In the genomic region with DNA sequence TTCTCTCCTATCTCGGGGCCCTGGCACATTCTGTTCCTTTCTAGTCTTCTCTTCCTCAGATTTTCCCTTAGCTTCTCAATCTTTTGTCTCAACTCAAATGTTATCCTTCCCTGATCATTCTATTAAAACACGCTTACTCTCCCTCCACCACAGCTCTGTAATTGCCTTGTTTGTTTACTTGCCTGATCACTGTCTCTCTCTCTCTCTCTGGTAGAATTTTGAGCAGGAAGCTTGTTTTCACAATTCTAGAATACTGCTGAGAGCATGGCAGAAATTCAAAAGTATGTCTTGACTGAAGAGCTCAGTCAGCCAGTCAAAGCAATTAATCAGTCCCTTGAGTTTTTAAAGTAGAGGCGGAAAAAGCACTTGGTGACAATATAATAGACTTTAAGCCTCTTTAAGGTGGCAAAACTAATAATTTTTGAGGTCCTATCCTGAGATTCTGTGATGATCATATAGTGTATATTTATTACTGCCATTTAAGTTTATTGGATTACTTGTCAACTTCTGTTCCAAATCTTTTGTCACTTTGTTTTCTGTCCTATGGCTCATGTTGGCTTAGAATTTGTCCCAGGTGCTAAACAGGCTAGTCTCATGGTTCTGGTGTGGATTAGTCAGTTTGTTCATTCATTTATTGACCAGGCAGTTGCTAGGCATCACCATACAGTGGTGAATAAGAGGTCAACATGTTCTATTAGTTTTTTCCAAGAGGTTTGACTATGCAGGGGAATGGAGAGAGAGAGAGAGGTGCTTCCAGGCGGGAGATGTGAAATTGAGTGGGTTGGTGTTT, we compare ENCODE assay signal across 12 cellular contexts. TPM values are rescaled to one million over a fixed set of nuclear protein-coding genes. Genes with fewer than 3 reads are reported as not detected.
A peak's percentile ranks its signal among the peaks of the same experiment; 100 is the strongest.
DNase-seq lines count a peak whose midpoint lies in the region; ATAC-seq and TF ChIP-seq lines count a peak whose summit lies in the region.
"Had no signal": no experiment of that assay in that cellular context is flagged by ENCODE, and none has a peak within 500 bp of the region (broad histone marks: within the 10 kb centered on the region; RNA-seq: fewer than 3 reads in every experiment).

No MANE protein-coding gene starts in this region.

- H3K4me2 ChIP-seq in SK-N-SH (peak overlapping the region; percentile 88), fibroblast of lung (ENCODE audit: extremely low read depth, insufficient read depth, low read length) (peak overlapping the region; percentile 65)

- H3K9me2 ChIP-seq in SK-N-SH, result no peaks in the 10 kb centered on the region

- peaks cover 73% of the 10 kb centered on the region for H3K79me2 ChIP-seq in SK-N-SH (ENCODE audit: insufficient read depth)
- H3K79me2 ChIP-seq in fibroblast of lung (ENCODE audit: control insufficient read depth, insufficient read depth, low read length), result peaks cover 55% of the 10 kb centered on the region

- peaks cover 30% of the 10 kb centered on the region for H3K36me3 Mint-ChIP-seq in WTC11
- peaks cover 9% of the 10 kb centered on the region for H3K36me3 Mint-ChIP-seq in progenitor cell of endocrine pancreas (ENCODE audit: insufficient read depth)

- no peaks in the 10 kb centered on the region for H3K27me3 ChIP-seq in SK-N-SH (ENCODE audit: insufficient read depth)
- H3K27me3 ChIP-seq in fibroblast of lung (ENCODE audit: control insufficient read depth, insufficient read depth, low read length), result no peaks in the 10 kb centered on the region
- H3K27me3 ChIP-seq: uterus had no signal

- CTCF ChIA-PET in SK-N-SH (lab: Yijun Ruan, JAX), result interaction anchor here (1.1 kb wide), 1 partner anchor 26 kb away, joined by 3 read pairs; no protein-coding TSS in a partner anchor
- CTCF ChIA-PET in WTC11 (lab: Charles Lee), result interaction anchor here (0.6 kb wide), 1 partner anchor 405 kb away, joined by 3 read pairs; a partner anchor contains a TSS

- no peak for DNase-seq in SK-N-SH
- no peak for DNase-seq in WTC11 (ENCODE audit: low spot score)
- DNase-seq in fibroblast of lung (ENCODE audit: low read depth in 2 of 2), result peak in 1 of 2 donors; percentile 36
- no peak for DNase-seq in progenitor cell of endocrine pancreas (ENCODE audit: low spot score, unreplicated experiment)
- no peak for DNase-seq in OCI-M1 (lab: John Stamatoyannopoulos, UW)
- no peak for DNase-seq in RPMI8226
- DNase-seq in NCI-H1105 treated with DMSO at 0.1 percent for 48 hours (lab: John Stamatoyannopoulos, UW), result no peak
- DNase-seq: 8988T; activated naive CD4-positive, alpha-beta T cell; SIG-M5; uterus had no signal

- ATAC-seq in SK-N-SH treated with all-trans-retinoic acid at 6 μM for 48 hours (no peak), WTC11 (no peak)

- TF ChIP-seq EP300 in SK-N-SH (IDR thresholded peaks at IDR 0.05; ENCODE audit: borderline replicate concordance in 1 of 2, low read depth in 1 of 2, low read length in 1 of 2), result no peak

- 76% methylated on average over 4 of the region's 4 CpGs for WGBS in SK-N-SH (ENCODE audit: low lambda C conversion rate)

- H3K4me3 ChIP-seq in SK-N-SH (ENCODE audit: low read depth in 2 of 2, low read length in 1 of 2), result no peak overlapping the region
- H3K4me3 ChIP-seq in fibroblast of lung (replicated peaks in 1 of 4; ENCODE audit: control extremely low read depth in 1 of 4, insufficient read depth in 1 of 4, low read depth in 3 of 4, low read length in 4 of 4), result peak overlapping the region in 1 of 4 experiments; percentile 86
- H3K4me3 ChIP-seq: uterus had no signal

- H2AFZ ChIP-seq in SK-N-SH (ENCODE audit: low read depth) (no peak overlapping the region), fibroblast of lung (ENCODE audit: low read length) (no peak overlapping the region)

- TF ChIP-seq RAD21 in SK-N-SH (IDR thresholded peaks at IDR 0.05; ENCODE audit: low read length), result no peak

- H3K27ac Mint-ChIP-seq in WTC11 (peak overlapping the region; percentile 50), progenitor cell of endocrine pancreas (peak overlapping the region; percentile 48)

- H3K4me1 Mint-ChIP-seq in WTC11 (peaks cover 18% of the 10 kb centered on the region), progenitor cell of endocrine pancreas (ENCODE audit: low read depth) (peaks cover 24% of the 10 kb centered on the region)

- TF ChIP-seq CTCF in SK-N-SH (IDR thresholded peaks at IDR 0.05) (no peak), WTC11 (IDR thresholded peaks at IDR 0.05) (no peak), fibroblast of lung (conservative IDR thresholded peaks at IDR 0.05 in 1 of 2, IDR thresholded peaks at IDR 0.05 in 1 of 2; ENCODE audit: low read depth in 1 of 2, low read length in 2 of 2) (no peak), progenitor cell of endocrine pancreas (IDR thresholded peaks at IDR 0.05; ENCODE audit: unreplicated experiment) (no peak)

- H3K4me3 Mint-ChIP-seq in WTC11 (peak overlapping the region; percentile 87), progenitor cell of endocrine pancreas (ENCODE audit: low read depth) (peak overlapping the region; percentile 96)

- H3K36me3 ChIP-seq in SK-N-SH (replicated peaks in 1 of 2; ENCODE audit: control insufficient read depth in 1 of 2, insufficient read depth in 2 of 2, low read length in 1 of 2) (peaks cover 27% of the 10 kb centered on the region in 2 experiments), fibroblast of lung (ENCODE audit: control insufficient read depth, insufficient read depth, low read length) (peaks cover 1% of the 10 kb centered on the region)
- H3K36me3 ChIP-seq: uterus had no signal

- H3K9me3 ChIP-seq in SK-N-SH (no peaks in the 10 kb centered on the region), fibroblast of lung (ENCODE audit: control insufficient read depth, insufficient read depth, low read depth, low read length) (no peaks in the 10 kb centered on the region)
- H3K9me3 ChIP-seq: uterus had no signal

- H3K9ac ChIP-seq in SK-N-SH, result no peak overlapping the region; the same call in 1 of the 2 replicates
- no peak overlapping the region for H3K9ac ChIP-seq in fibroblast of lung (ENCODE audit: insufficient read depth, low read length)

- POLR2A ChIA-PET in SK-N-SH (lab: Yijun Ruan, JAX) (no interaction called here), WTC11 (lab: Charles Lee) (no interaction called here)

- H3K4me1 ChIP-seq in SK-N-SH (ENCODE audit: control insufficient read depth in 1 of 2, insufficient read depth in 2 of 2, low read depth in 1 of 2, low read length in 1 of 2) (peaks cover 12 to 15% of the 10 kb centered on the region in 2 experiments; a peak in 3 of 4 replicates), fibroblast of lung (ENCODE audit: control insufficient read depth, extremely low read depth, insufficient read depth, low read length) (peaks cover 2% of the 10 kb centered on the region)

- no peaks in the 10 kb centered on the region for H3K9me3 Mint-ChIP-seq in WTC11
- H3K9me3 Mint-ChIP-seq in progenitor cell of endocrine pancreas (ENCODE audit: low read depth), result no peaks in the 10 kb centered on the region

- H3F3A ChIP-seq in SK-N-SH (replicated peaks; ENCODE audit: insufficient read depth), result no peaks in the 10 kb centered on the region

- 0 out of 4 replicates have a peak overlapping the region, but pooled peaks of 1 of the 2 experiments have one; percentile 0 for H3K27ac ChIP-seq in SK-N-SH (ENCODE audit: low read depth in 2 of 2, low read length in 1 of 2)
- peak overlapping the region; percentile 93 for H3K27ac ChIP-seq in fibroblast of lung (ENCODE audit: insufficient read depth, low read length)
- H3K27ac ChIP-seq: uterus had no signal

- peaks cover 29% of the 10 kb centered on the region for H4K20me1 ChIP-seq in SK-N-SH (ENCODE audit: insufficient read depth)
- no peaks in the 10 kb centered on the region for H4K20me1 ChIP-seq in fibroblast of lung (ENCODE audit: control insufficient read depth, extremely low read depth, insufficient read depth, low read length)

- peaks cover 13% of the 10 kb centered on the region for H3K27me3 Mint-ChIP-seq in WTC11 (ENCODE audit: low read depth)
- H3K27me3 Mint-ChIP-seq in progenitor cell of endocrine pancreas, result peaks cover 4% of the 10 kb centered on the region

TF ChIP-seq in WTC11, 78 proteins besides CTCF, POLR2A, EP300 and RAD21:
- TF ChIP-seq, protein P1, sequence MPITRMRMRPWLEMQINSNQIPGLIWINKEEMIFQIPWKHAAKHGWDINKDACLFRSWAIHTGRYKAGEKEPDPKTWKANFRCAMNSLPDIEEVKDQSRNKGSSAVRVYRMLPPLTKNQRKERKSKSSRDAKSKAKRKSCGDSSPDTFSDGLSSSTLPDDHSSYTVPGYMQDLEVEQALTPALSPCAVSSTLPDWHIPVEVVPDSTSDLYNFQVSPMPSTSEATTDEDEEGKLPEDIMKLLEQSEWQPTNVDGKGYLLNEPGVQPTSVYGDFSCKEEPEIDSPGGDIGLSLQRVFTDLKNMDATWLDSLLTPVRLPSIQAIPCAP (CRISPR knock-in tag; IDR thresholded peaks at IDR 0.05), result no peak

RNA-seq across cellular contexts. Expression of a gene that starts 2.3 kb away (rescaled TPM):
- polyA plus RNA-seq in SK-N-SH (2012; rRNA removed), result 92.3 and 124 TPM in 2 replicates
- polyA plus RNA-seq in SK-N-SH (2012; cell fraction: cytosol; rRNA removed), result 92.4 and 102 TPM in 2 replicates
- 58.4 and 118 TPM in 2 replicates for polyA plus RNA-seq in SK-N-SH (2012; cell fraction: nucleus; rRNA removed)
- total RNA-seq in WTC11 (2021), result 140 to 163 TPM (median 148 TPM) in 3 replicates
- 92.7 and 125 TPM in 2 replicates for total RNA-seq in fibroblast of lung
- 144 and 169 TPM in 2 replicates for polyA plus RNA-seq in fibroblast of lung
- polyA plus RNA-seq in fibroblast of lung (2012), result 107 and 140 TPM in 2 replicates
- 408 and 588 TPM in 2 replicates for polyA minus RNA-seq in fibroblast of lung (ENCODE audit: low replicate concordance)
- total RNA-seq in progenitor cell of endocrine pancreas, result 99.0 and 103 TPM in 2 replicates

RNA-seq across cellular contexts. Expression of a gene that starts 21.6 kb away (rescaled TPM):
- polyA plus RNA-seq in SK-N-SH (2012; rRNA removed) (0.32 and 0.35 TPM in 2 replicates), fibroblast of lung (0.09 and 1.9 TPM in 2 replicates)
- polyA plus RNA-seq in SK-N-SH (2012; cell fraction: cytosol; rRNA removed), result 0.35 and 0.52 TPM in 2 replicates
- polyA plus RNA-seq in SK-N-SH (2012; cell fraction: nucleus; rRNA removed), result 0.31 and 0.59 TPM in 2 replicates
- total RNA-seq in WTC11 (2021) (1.3 to 2.8 TPM (median 1.7 TPM) in 3 replicates), fibroblast of lung (0.33 TPM in 1 of 2 replicates, not detected in the other), progenitor cell of endocrine pancreas (9.7 and 11.1 TPM in 2 replicates)
- polyA plus RNA-seq in fibroblast of lung (2012), result 0.16 and 1.3 TPM in 2 replicates
- 3.0 TPM in 1 of 2 replicates, not detected in the other for polyA minus RNA-seq in fibroblast of lung (ENCODE audit: low replicate concordance)
